ENCODE assay signal across 1 cellular context in genomic region chr1:23980006-23980724, GRCh38.
TF ChIP-seq lines count a peak whose summit lies in the region.

SRSF10 (minus strand) TSS chr1:23980327; CDS start chr1:23980255, 72 bp downstream.

TF ChIP-seq in SK-N-SH, 30 proteins besides CTCF, POLR2A, EP300 and RAD21 (continued from another document):
- TF ChIP-seq REST (IDR thresholded peaks at IDR 0.05; ENCODE audit: low read depth, low read length), result peak; percentile 4; the same call in 1 of the 2 replicates
- peak; percentile 97; the same call in 1 of the 2 replicates for TF ChIP-seq SIN3A (IDR thresholded peaks at IDR 0.05; ENCODE audit: borderline replicate concordance, low read depth, low read length)
- no peak for TF ChIP-seq FOSL2 (IDR thresholded peaks at IDR 0.05; ENCODE audit: borderline replicate concordance, low read depth)
- TF ChIP-seq MAX (IDR thresholded peaks at IDR 0.05; ENCODE audit: low read depth), result peak; percentile 30
- peak; percentile 98 for TF ChIP-seq POLR2AphosphoS5 (IDR thresholded peaks at IDR 0.05; ENCODE audit: low read depth, low read length)
- no peak for TF ChIP-seq GATA2 (CRISPR knock-in tag; IDR thresholded peaks at IDR 0.05)
